In the genomic region with DNA sequence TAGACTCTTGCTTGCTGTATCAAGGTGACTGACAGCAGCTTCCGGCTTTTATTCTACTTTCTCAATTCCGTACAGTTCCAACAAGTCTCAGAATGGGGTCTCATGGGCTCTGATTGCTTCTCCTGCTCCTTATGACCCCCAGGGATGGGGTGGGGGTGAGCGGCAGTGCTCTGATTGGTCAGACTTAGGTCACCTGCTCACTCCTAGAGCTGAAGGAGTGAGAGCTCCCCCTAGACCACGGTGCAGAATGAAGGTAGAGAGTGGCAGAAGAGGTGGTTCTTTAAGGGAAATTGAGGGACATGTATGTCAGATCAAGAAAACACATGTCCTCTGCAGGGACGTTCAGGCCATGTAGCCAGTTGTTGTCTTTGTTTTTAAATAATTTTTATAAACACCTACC, we compare ENCODE assay signal across 1 cellular context.
TF ChIP-seq lines count a peak whose summit lies in the region.

No MANE protein-coding gene starts in this region.

TF ChIP-seq in H1, 55 proteins besides CTCF, POLR2A, EP300 and RAD21:
- 0 out of 2 replicates have a peak, but pooled peaks have one; percentile 13 for TF ChIP-seq USF2 (IDR thresholded peaks at IDR 0.05; ENCODE audit: low read length)
- no peak for TF ChIP-seq HDAC6 (IDR thresholded peaks at IDR 0.05; ENCODE audit: low read depth, low read length)
